In genomic region chr19:45641274-45642105, GRCh38 we compare ENCODE assay signal across 1 cellular context.
TF ChIP-seq lines count a peak whose summit lies in the region.

No MANE protein-coding gene starts in this region.

TF ChIP-seq in neural cell, 6 proteins besides CTCF, POLR2A, EP300 and RAD21 (continued from another document):
- TF ChIP-seq, protein P1, sequence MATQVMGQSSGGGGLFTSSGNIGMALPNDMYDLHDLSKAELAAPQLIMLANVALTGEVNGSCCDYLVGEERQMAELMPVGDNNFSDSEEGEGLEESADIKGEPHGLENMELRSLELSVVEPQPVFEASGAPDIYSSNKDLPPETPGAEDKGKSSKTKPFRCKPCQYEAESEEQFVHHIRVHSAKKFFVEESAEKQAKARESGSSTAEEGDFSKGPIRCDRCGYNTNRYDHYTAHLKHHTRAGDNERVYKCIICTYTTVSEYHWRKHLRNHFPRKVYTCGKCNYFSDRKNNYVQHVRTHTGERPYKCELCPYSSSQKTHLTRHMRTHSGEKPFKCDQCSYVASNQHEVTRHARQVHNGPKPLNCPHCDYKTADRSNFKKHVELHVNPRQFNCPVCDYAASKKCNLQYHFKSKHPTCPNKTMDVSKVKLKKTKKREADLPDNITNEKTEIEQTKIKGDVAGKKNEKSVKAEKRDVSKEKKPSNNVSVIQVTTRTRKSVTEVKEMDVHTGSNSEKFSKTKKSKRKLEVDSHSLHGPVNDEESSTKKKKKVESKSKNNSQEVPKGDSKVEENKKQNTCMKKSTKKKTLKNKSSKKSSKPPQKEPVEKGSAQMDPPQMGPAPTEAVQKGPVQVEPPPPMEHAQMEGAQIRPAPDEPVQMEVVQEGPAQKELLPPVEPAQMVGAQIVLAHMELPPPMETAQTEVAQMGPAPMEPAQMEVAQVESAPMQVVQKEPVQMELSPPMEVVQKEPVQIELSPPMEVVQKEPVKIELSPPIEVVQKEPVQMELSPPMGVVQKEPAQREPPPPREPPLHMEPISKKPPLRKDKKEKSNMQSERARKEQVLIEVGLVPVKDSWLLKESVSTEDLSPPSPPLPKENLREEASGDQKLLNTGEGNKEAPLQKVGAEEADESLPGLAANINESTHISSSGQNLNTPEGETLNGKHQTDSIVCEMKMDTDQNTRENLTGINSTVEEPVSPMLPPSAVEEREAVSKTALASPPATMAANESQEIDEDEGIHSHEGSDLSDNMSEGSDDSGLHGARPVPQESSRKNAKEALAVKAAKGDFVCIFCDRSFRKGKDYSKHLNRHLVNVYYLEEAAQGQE (IDR thresholded peaks at IDR 0.05; ENCODE audit: borderline replicate concordance) = no peak
